Comparison of ENCODE assay signal across 25 cellular contexts in the genomic region with DNA sequence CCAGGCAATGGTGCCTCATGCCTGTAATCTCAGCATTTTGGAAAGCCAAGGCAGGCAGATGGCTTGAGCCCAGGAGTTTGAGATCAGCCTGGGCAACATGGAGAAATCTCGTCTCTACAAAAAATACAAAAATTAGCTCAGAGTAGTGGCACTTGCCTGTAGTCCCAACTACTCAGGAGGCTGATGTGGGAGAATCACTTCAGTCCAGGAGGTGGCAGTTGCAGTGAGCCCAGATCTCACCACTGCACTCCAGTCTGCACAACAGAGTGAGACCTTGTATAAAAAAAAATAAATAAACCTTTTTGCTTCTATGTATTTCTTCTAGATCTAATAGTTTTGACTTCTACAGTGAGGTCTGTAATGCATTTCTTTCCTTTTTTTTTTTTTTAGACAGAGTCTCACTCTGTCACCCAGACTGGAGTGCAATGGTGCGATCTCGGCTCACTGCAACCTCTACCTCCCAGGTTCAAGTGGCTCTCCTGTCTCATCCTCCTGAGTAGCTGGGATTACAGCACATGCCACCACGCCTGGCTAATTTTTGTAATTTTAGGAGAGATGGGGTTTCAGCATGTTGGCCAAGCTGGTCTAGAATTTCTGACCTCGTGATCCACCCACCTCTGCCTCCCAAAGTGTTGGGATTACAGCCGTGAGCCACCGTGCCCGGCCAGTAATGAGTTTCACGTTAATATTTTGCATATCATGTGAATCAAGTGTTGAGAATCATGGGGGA. TPM values are rescaled to one million over a fixed set of nuclear protein-coding genes. Genes with fewer than 3 reads are reported as not detected.
DNase-seq lines count a peak whose midpoint lies in the region; ATAC-seq and TF ChIP-seq lines count a peak whose summit lies in the region.
"Had no signal": no experiment of that assay in that cellular context is flagged by ENCODE, and none has a peak within 500 bp of the region (broad histone marks: within the 10 kb centered on the region; RNA-seq: fewer than 3 reads in every experiment).

No MANE protein-coding gene starts in this region.

- H3K4me1 Mint-ChIP-seq in H9 (peaks cover 18 to 38% of the 10 kb centered on the region in 2 experiments), WTC11 (peaks cover 34% of the 10 kb centered on the region)
- H3K4me1 Mint-ChIP-seq: T-cell had no signal

- DNase-seq in H9 = no peak
- no peak for DNase-seq in WTC11 (ENCODE audit: low spot score)
- no peak for DNase-seq in mesenchymal stem cell
- DNase-seq in mucosa of gallbladder (ENCODE audit: low spot score) = no peak
- no peak for DNase-seq in amygdala (lab: John Stamatoyannopoulos, UW)
- DNase-seq in NCI-H1048 (lab: John Stamatoyannopoulos, UW) = no peak
- DNase-seq: C1 segment of cervical spinal cord; Caco-2; CD8-positive, alpha-beta T cell; DMS79 treated with DMSO at 0.1 percent for 48 hours; GF-D8; KBM-7; MV-4-11; NCI-H1105 treated with DMSO at 0.1 percent for 48 hours; NCI-H146; NCI-H1930; NCI-H2227 treated with DMSO at 0.1 percent for 48 hours; NCI-H526 treated with DMSO at 0.1 percent for 48 hours; PC-9; Right ventricle myocardium superior; RPMI8226; T-cell had no signal

- ATAC-seq in WTC11 (peak; percentile 71), HG03378 (IDR thresholded peaks at IDR 0.05; ENCODE audit: unreplicated experiment) (no peak)
- ATAC-seq: CD8-positive, alpha-beta T cell; T-cell had no signal

- H3K79me1 ChIP-seq in H9 (ENCODE audit: insufficient read depth, low read depth, low read length, poor library complexity, severe bottlenecking) (no peaks in the 10 kb centered on the region), mesenchymal stem cell (replicated peaks; ENCODE audit: low read length, poor library complexity, severe bottlenecking) (no peaks in the 10 kb centered on the region)

- H2BK20ac ChIP-seq in H9 (ENCODE audit: low read depth, low read length, poor library complexity, severe bottlenecking) = no peak overlapping the region

- no peak overlapping the region for H3K56ac ChIP-seq in H9 (ENCODE audit: insufficient read length, low read depth, low read length)

- H3K23ac ChIP-seq in H9 (ENCODE audit: insufficient read length, low read depth, low read length) (no peak overlapping the region), mesenchymal stem cell (ENCODE audit: low read length in 2 of 2) (no peak overlapping the region)

- H3K27ac ChIP-seq in H9 (ENCODE audit: insufficient read length, low read depth, low read length) (no peak overlapping the region), OCI-LY3 (ENCODE audit: low read length) (no peak overlapping the region), mesenchymal stem cell (ENCODE audit: low read length, poor library complexity, severe bottlenecking) (no peak overlapping the region)
- H3K27ac ChIP-seq: PC-9, SJSA1 had no signal

- H3K4me1 ChIP-seq in H9 (ENCODE audit: insufficient read depth, low read length) (no peaks in the 10 kb centered on the region; the same call in 1 of the 2 replicates), OCI-LY3 (ENCODE audit: low read length) (peaks cover 14% of the 10 kb centered on the region), mesenchymal stem cell (ENCODE audit: control insufficient read depth, insufficient read depth, low read depth, low read length) (no peaks in the 10 kb centered on the region)

- WGBS in H9 (ENCODE audit: extremely low coverage, insufficient read length, low lambda C conversion rate) = no CpG with 5 or more reads among the region's 9 CpGs
- 96% methylated on average over 7 of the region's 9 CpGs for WGBS in mesenchymal stem cell

- no peaks in the 10 kb centered on the region for H3K36me3 Mint-ChIP-seq in H9 (ENCODE audit: insufficient read depth in 1 of 3, low read depth in 3 of 3)
- no peaks in the 10 kb centered on the region for H3K36me3 Mint-ChIP-seq in WTC11
- H3K36me3 Mint-ChIP-seq: CD8-positive, alpha-beta T cell; T-cell had no signal

- POLR2A ChIA-PET in WTC11 (lab: Charles Lee) = no interaction called here

- H3K9ac ChIP-seq in H9 (ENCODE audit: extremely low read depth, insufficient read length, low read length) (no peak overlapping the region), OCI-LY3 (ENCODE audit: low read length) (no peak overlapping the region), mesenchymal stem cell (ENCODE audit: low read length) (no peak overlapping the region)

- no peak overlapping the region for H3K14ac ChIP-seq in H9 (ENCODE audit: insufficient read depth, low read length)
- H3K14ac ChIP-seq in mesenchymal stem cell (ENCODE audit: low read length in 2 of 2) = no peak overlapping the region

- H3K27ac Mint-ChIP-seq in H9 (peak overlapping the region in 2 of 3 experiments; percentile 14 to 84; a peak in 1 of 7 replicates), WTC11 (no peak overlapping the region)
- H3K27ac Mint-ChIP-seq: CD8-positive, alpha-beta T cell; T-cell had no signal

- H3K4me2 ChIP-seq in H9 (ENCODE audit: insufficient read depth, insufficient read length, low read length) (no peak overlapping the region), OCI-LY3 (ENCODE audit: low read length) (no peak overlapping the region), mesenchymal stem cell (ENCODE audit: low read length, poor library complexity, severe bottlenecking) (no peak overlapping the region)
- H3K4me2 ChIP-seq: PC-9 had no signal

- H3K27me3 Mint-ChIP-seq in H9 (ENCODE audit: low read depth) = no peaks in the 10 kb centered on the region
- no peaks in the 10 kb centered on the region for H3K27me3 Mint-ChIP-seq in WTC11 (ENCODE audit: low read depth)

- no peak overlapping the region for H4K8ac ChIP-seq in H9 (replicated peaks; ENCODE audit: insufficient read length, low read depth, low read length)
- H4K8ac ChIP-seq in mesenchymal stem cell (ENCODE audit: low read length) = no peak overlapping the region

- no peak overlapping the region for H3K4ac ChIP-seq in H9 (ENCODE audit: low read depth, low read length)
- H3K4ac ChIP-seq in mesenchymal stem cell (ENCODE audit: low read depth in 1 of 2, low read length in 2 of 2) = no peak overlapping the region

- no peaks in the 10 kb centered on the region for H3K9me3 Mint-ChIP-seq in H9
- H3K9me3 Mint-ChIP-seq in WTC11 = no peaks in the 10 kb centered on the region
- H3K9me3 Mint-ChIP-seq: CD8-positive, alpha-beta T cell; T-cell had no signal

- H4K5ac ChIP-seq in H9 (ENCODE audit: insufficient read length, low read depth, low read length) = no peak overlapping the region

- H2AFZ ChIP-seq in H9 (ENCODE audit: low read length) (no peak overlapping the region), OCI-LY3 (ENCODE audit: low read depth, low read length) (no peak overlapping the region), mesenchymal stem cell (ENCODE audit: low read depth, low read length) (no peak overlapping the region)
- H2AFZ ChIP-seq: PC-9 had no signal

- H2BK15ac ChIP-seq in H9 (ENCODE audit: low read depth, low read length) = no peak overlapping the region
- H2BK15ac ChIP-seq in mesenchymal stem cell (ENCODE audit: low read depth, poor library complexity, severe bottlenecking) = no peak overlapping the region

- H3K9me3 ChIP-seq in H9 (ENCODE audit: control insufficient read depth, low read depth, low read length) (no peaks in the 10 kb centered on the region), OCI-LY3 (ENCODE audit: insufficient read depth, low read length) (no peaks in the 10 kb centered on the region), mesenchymal stem cell (ENCODE audit: control insufficient read depth, low read length) (no peaks in the 10 kb centered on the region)
- H3K9me3 ChIP-seq: Caco-2, SJSA1 had no signal

- no peak overlapping the region for H4K91ac ChIP-seq in H9 (ENCODE audit: insufficient read length, low read depth, low read length)
- no peak overlapping the region for H4K91ac ChIP-seq in mesenchymal stem cell (ENCODE audit: low read length)

- H3K4me3 Mint-ChIP-seq in H9 = no peak overlapping the region
- H3K4me3 Mint-ChIP-seq in WTC11 = no peak overlapping the region
- H3K4me3 Mint-ChIP-seq: CD8-positive, alpha-beta T cell; T-cell had no signal

- H3K23me2 ChIP-seq in H9 (ENCODE audit: insufficient read length, low read depth, low read length, poor library complexity, severe bottlenecking) = no peaks in the 10 kb centered on the region

- no peaks in the 10 kb centered on the region for H3K79me2 ChIP-seq in H9 (ENCODE audit: insufficient read depth, low read length)
- H3K79me2 ChIP-seq in OCI-LY3 (ENCODE audit: low read length) = no peaks in the 10 kb centered on the region

- H3K18ac ChIP-seq in H9 (ENCODE audit: insufficient read length, low read depth, low read length) (no peak overlapping the region), mesenchymal stem cell (ENCODE audit: low read depth in 1 of 2, low read length in 2 of 2) (no peak overlapping the region)

- H4K20me1 ChIP-seq in H9 (ENCODE audit: control insufficient read depth, insufficient read depth, insufficient read length) = no peaks in the 10 kb centered on the region
- no peaks in the 10 kb centered on the region for H4K20me1 ChIP-seq in OCI-LY3 (ENCODE audit: insufficient read depth, low read length)

- H3K27me3 ChIP-seq in H9 (ENCODE audit: insufficient read depth, low read length) (no peaks in the 10 kb centered on the region), OCI-LY3 (ENCODE audit: low read depth, low read length) (peaks cover 2% of the 10 kb centered on the region; the same call in 1 of the 2 replicates), mesenchymal stem cell (ENCODE audit: control insufficient read depth in 1 of 2, insufficient read depth in 1 of 2, low read length in 2 of 2) (no peaks in the 10 kb centered on the region)
- H3K27me3 ChIP-seq: SJSA1 had no signal

- H2BK120ac ChIP-seq in H9 (ENCODE audit: low read depth, low read length, poor library complexity, severe bottlenecking) (no peak overlapping the region), mesenchymal stem cell (ENCODE audit: low read depth, low read length) (no peak overlapping the region)

- H2BK5ac ChIP-seq in H9 (ENCODE audit: insufficient read length, low read length) (no peak overlapping the region), mesenchymal stem cell (ENCODE audit: low read depth, low read length, poor library complexity, severe bottlenecking) (peak overlapping the region; percentile 40)

- CTCF ChIA-PET in WTC11 (lab: Charles Lee) = interaction anchor here (0.7 kb wide), 1 partner anchor 8 kb away, joined by 3 read pairs; no protein-coding TSS in a partner anchor

- H3K36me3 ChIP-seq in OCI-LY3 (replicated peaks; ENCODE audit: low read depth, low read length) (peaks cover 7% of the 10 kb centered on the region), mesenchymal stem cell (ENCODE audit: control insufficient read depth in 1 of 2, insufficient read depth in 2 of 2, low read depth in 1 of 2, low read length in 2 of 2) (no peaks in the 10 kb centered on the region)
- H3K36me3 ChIP-seq: SJSA1 had no signal

- H3T11ph ChIP-seq in H9 (ENCODE audit: low read length) = no peak overlapping the region

- TF ChIP-seq CTCF in H9 (conservative IDR thresholded peaks at IDR 0.05) (no peak), OCI-LY3 (IDR thresholded peaks at IDR 0.05; ENCODE audit: low read depth, low read length) (0 out of 2 replicates have a peak, but pooled peaks have one; percentile 7), WTC11 (IDR thresholded peaks at IDR 0.05) (no peak)

- no peak overlapping the region for H2BK12ac ChIP-seq in H9 (ENCODE audit: insufficient read length, low read depth, low read length)
- H2BK12ac ChIP-seq in mesenchymal stem cell (ENCODE audit: low read length in 2 of 2) = no peak overlapping the region

- no peak overlapping the region for H2AK5ac ChIP-seq in H9 (ENCODE audit: insufficient read length, low read length)
- H2AK5ac ChIP-seq in mesenchymal stem cell (ENCODE audit: low read length, severe bottlenecking) = no peak overlapping the region

- H3K4me3 ChIP-seq in OCI-LY3 (ENCODE audit: low read length) (no peak overlapping the region), mesenchymal stem cell (ENCODE audit: insufficient read depth in 1 of 2, low read depth in 1 of 2, low read length in 2 of 2) (no peak overlapping the region)
- H3K4me3 ChIP-seq: PC-9, SJSA1 had no signal

RNA-seq across cellular contexts. Expression of a gene that starts 18.1 kb away (rescaled TPM):
- total RNA-seq in H9 (2021) (86.6 and 96.2 TPM in 2 replicates), WTC11 (2021) (71.8 to 77.4 TPM (median 72.9 TPM) in 3 replicates), mucosa of gallbladder (83.6 TPM)
- 84.4 TPM for polyA plus RNA-seq in mesenchymal stem cell (2013, experiment 1 of 2)
- 83.4 TPM for polyA plus RNA-seq in mesenchymal stem cell (2013, experiment 2 of 2)
